In genomic region chr6:149717588-149718458, GRCh38 we compare ENCODE assay signal across 1 cellular context.
TF ChIP-seq lines count a peak whose summit lies in the region.

LATS1 (minus strand) TSS chr6:149718101; CDS start chr6:149702126, 15,975 bp downstream.

TF ChIP-seq in H1, 55 proteins besides CTCF, POLR2A, EP300 and RAD21 (continued from another document):
- TF ChIP-seq EGR1 (IDR thresholded peaks at IDR 0.05; ENCODE audit: borderline replicate concordance, low read depth, low read length) (peak; percentile 31; the same call in 1 of the 2 replicates), CHD2 (IDR thresholded peaks at IDR 0.05; ENCODE audit: low read length) (no peak), CHD7 (IDR thresholded peaks at IDR 0.05; ENCODE audit: insufficient replicate concordance, low read length) (no peak), TBP (IDR thresholded peaks at IDR 0.05; ENCODE audit: low read depth, low read length) (peak; percentile 80; the same call in 1 of the 2 replicates), TAF7 (optimal IDR thresholded peaks at IDR 0.05; ENCODE audit: borderline replicate concordance, low read depth, low read length) (peak; percentile 74), CTBP2 (IDR thresholded peaks at IDR 0.05; ENCODE audit: borderline replicate concordance, insufficient read depth, insufficient read length, low read length) (peak; percentile 33), PHF8 (conservative IDR thresholded peaks at IDR 0.05; ENCODE audit: low read depth, low read length) (peak; percentile 97), KDM4A (IDR thresholded peaks at IDR 0.05; ENCODE audit: low read depth, low read length, severe bottlenecking) (peak; percentile 50), E2F6 (IDR thresholded peaks at IDR 0.05) (peak; percentile 68), RXRA (IDR thresholded peaks at IDR 0.05; ENCODE audit: insufficient read depth, low read depth, low read length) (no peak), SIX5 (IDR thresholded peaks at IDR 0.05; ENCODE audit: low read depth, low read length) (no peak), RBBP5 (IDR thresholded peaks at IDR 0.05; ENCODE audit: borderline replicate concordance, low read depth, low read length) (peak; percentile 88; the same call in 1 of the 2 replicates), MAX (IDR thresholded peaks at IDR 0.05) (peak; percentile 63), USF2 (IDR thresholded peaks at IDR 0.05; ENCODE audit: low read length) (0 out of 2 replicates have a peak, but pooled peaks have one; percentile 15), GABPA (IDR thresholded peaks at IDR 0.05; ENCODE audit: borderline replicate concordance, insufficient read depth, low read length) (0 out of 2 replicates have a peak, but pooled peaks have one; percentile 4), FOSL1 (IDR thresholded peaks at IDR 0.05; ENCODE audit: insufficient read depth, low read depth, low read length) (no peak), EZH2 (IDR thresholded peaks at IDR 0.05; ENCODE audit: low read depth, low read length, severe bottlenecking) (no peak), CEBPB (IDR thresholded peaks at IDR 0.05; ENCODE audit: low read depth, low read length) (no peak), CHD1 (IDR thresholded peaks at IDR 0.05; ENCODE audit: low read depth, low read length) (peak; percentile 18; the same call in 1 of the 2 replicates), YY1 (IDR thresholded peaks at IDR 0.05; ENCODE audit: low read depth, low read length) (peak; percentile 94), GTF2F1 (IDR thresholded peaks at IDR 0.05; ENCODE audit: borderline replicate concordance, low read depth, low read length) (peak; percentile 61; the same call in 1 of the 2 replicates), SIN3A (conservative IDR thresholded peaks at IDR 0.05 in 1 of 2, IDR thresholded peaks at IDR 0.05 in 1 of 2; ENCODE audit: low read depth in 1 of 2, low read length in 2 of 2) (peak in 1 of 2 experiments; percentile 60; a peak in 1 of 4 replicates), SIRT6 (IDR thresholded peaks at IDR 0.05; ENCODE audit: low read length) (no peak), NANOG (IDR thresholded peaks at IDR 0.05; ENCODE audit: insufficient read depth, low read depth, low read length, poor library complexity, severe bottlenecking) (peak; percentile 33), CREB1 (IDR thresholded peaks at IDR 0.05) (peak; percentile 14; the same call in 1 of the 2 replicates), ATF2 (IDR thresholded peaks at IDR 0.05; ENCODE audit: low read length) (no peak)
